Comparison of ENCODE assay signal across 9 cellular contexts in the genomic region with DNA sequence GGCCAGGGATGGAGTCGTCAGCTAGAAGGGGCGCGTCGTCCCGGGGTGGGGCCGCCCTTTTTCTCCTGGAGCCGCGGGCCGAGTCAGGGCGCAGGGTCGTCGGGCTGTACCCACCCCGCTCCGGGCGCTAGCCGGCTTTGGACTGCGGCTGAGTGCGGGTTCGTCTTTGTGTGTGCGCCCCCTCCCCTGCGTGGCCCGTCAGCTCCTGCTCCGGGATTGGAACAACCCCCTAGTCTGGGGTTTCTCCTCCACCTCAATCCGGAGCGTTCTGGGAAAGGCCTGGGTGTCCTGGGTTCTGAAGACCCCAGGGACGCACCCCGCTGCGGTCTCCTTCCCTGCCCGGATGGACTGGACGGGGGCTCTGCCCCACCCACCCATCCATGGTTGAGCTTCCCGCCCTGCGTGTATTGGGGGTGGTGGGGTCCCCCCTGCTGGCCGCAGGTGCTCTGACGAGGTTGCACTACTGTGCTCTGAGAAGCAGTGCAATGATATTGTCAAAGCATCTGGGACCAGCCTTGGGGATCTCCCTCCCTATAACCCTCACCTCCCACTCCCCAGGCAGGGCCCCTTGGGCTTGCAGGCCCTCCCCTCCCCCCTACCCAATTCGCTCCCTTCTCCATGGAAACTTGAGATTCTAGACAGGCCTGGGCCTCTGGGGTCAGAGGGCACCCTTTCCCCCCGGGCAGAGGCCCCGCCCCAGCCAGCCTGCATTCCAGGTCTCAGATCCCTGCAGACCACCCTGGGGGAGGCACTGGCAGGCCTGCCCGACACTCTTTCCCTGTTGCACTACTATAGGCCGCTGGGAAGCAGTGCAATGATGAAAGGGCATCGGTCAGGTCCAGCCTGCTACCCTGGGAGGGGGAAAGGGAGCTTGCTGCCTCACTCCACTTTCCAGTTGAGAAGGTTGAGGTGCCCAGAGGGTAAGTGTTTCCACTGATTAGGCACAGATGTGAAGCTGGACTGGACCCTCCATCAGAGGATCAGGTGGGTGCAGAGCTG. TPM values are rescaled to one million over a fixed set of nuclear protein-coding genes. Genes with fewer than 3 reads are reported as not detected.
DNase-seq lines count a peak whose midpoint lies in the region; ATAC-seq, FAIRE-seq and TF ChIP-seq lines count a peak whose summit lies in the region.
"Had no signal": no experiment of that assay in that cellular context is flagged by ENCODE, and none has a peak within 500 bp of the region (broad histone marks: within the 10 kb centered on the region; RNA-seq: fewer than 3 reads in every experiment).

No MANE protein-coding gene starts in this region.

- peaks cover 10% of the 10 kb centered on the region for H3K4me1 ChIP-seq in keratinocyte (ENCODE audit: control insufficient read depth, extremely low read depth, insufficient read depth, low read length)

- CTCF ChIA-PET in activated CD4-positive, alpha-beta memory T cell treated with anti-CD3 and anti-CD28 coated beads for 36 hours (lab: Charles Lee): interaction anchor here (0.8 to 4.5 kb wide), 4 partner anchors 10 to 28 kb away, joined by 3 to 30 read pairs (median 6); a partner anchor contains a TSS

- H3K4me2 ChIP-seq in keratinocyte (ENCODE audit: control insufficient read depth, extremely low read depth, insufficient read depth, low read depth, low read length): peak overlapping the region; percentile 97

- no peak for FAIRE-seq in keratinocyte (lab: Jason Lieb, UNC)

- H4K20me1 ChIP-seq in keratinocyte (ENCODE audit: control insufficient read depth, extremely low read depth, insufficient read depth, low read length): no peaks in the 10 kb centered on the region

- no peaks in the 10 kb centered on the region for H3K27me3 ChIP-seq in keratinocyte (ENCODE audit: control insufficient read depth, extremely low read depth, insufficient read depth, low read length)

- H3K9ac ChIP-seq in keratinocyte (ENCODE audit: control insufficient read depth, extremely low read depth, insufficient read depth, low read length): peak overlapping the region; percentile 72

- no peaks in the 10 kb centered on the region for H3K9me3 Mint-ChIP-seq in activated T-cell treated with anti-CD3 and anti-CD28 coated beads, Interleukin-2, amount 50 U/mL, for 24 hours
- H3K9me3 Mint-ChIP-seq in activated CD4-positive, alpha-beta memory T cell treated with anti-CD3 and anti-CD28 coated beads for 36 hours: no peaks in the 10 kb centered on the region
- H3K9me3 Mint-ChIP-seq in type B pancreatic cell: no peaks in the 10 kb centered on the region

- no peaks in the 10 kb centered on the region for H3K9me3 ChIP-seq in keratinocyte (ENCODE audit: control insufficient read depth, low read depth, low read length)

- H3K4me3 ChIP-seq in keratinocyte (ENCODE audit: control insufficient read depth in 2 of 3, extremely low read depth in 1 of 3, insufficient read depth in 2 of 3, low read depth in 1 of 3, low read length in 3 of 3): peak overlapping the region; percentile 73 to 87 (median 80)

- no peaks in the 10 kb centered on the region for H3K79me2 ChIP-seq in keratinocyte (ENCODE audit: control insufficient read depth, insufficient read depth, low read length)

- no peak for ATAC-seq in sciatic nerve

- peaks cover 5 to 6% of the 10 kb centered on the region in 2 experiments for H3K36me3 ChIP-seq in keratinocyte (ENCODE audit: control insufficient read depth in 2 of 2, extremely low read depth in 1 of 2, insufficient read depth in 2 of 2, low read length in 2 of 2)

- peaks cover 39% of the 10 kb centered on the region for H3K36me3 Mint-ChIP-seq in activated T-cell treated with anti-CD3 and anti-CD28 coated beads, Interleukin-2, amount 50 U/mL, for 24 hours (ENCODE audit: low read depth)
- peaks cover 10% of the 10 kb centered on the region for H3K36me3 Mint-ChIP-seq in activated CD4-positive, alpha-beta memory T cell treated with anti-CD3 and anti-CD28 coated beads for 36 hours
- no peaks in the 10 kb centered on the region for H3K36me3 Mint-ChIP-seq in type B pancreatic cell

- POLR2A ChIA-PET in activated CD4-positive, alpha-beta memory T cell treated with anti-CD3 and anti-CD28 coated beads for 36 hours (lab: Charles Lee): interaction anchor here (3.5 kb wide), 1 partner anchor 10 kb away, joined by 29 read pairs; a partner anchor contains a TSS

- peaks cover 30% of the 10 kb centered on the region for H3K4me1 Mint-ChIP-seq in activated T-cell treated with anti-CD3 and anti-CD28 coated beads, Interleukin-2, amount 50 U/mL, for 24 hours (ENCODE audit: low read depth)
- peaks cover 23% of the 10 kb centered on the region for H3K4me1 Mint-ChIP-seq in activated CD4-positive, alpha-beta memory T cell treated with anti-CD3 and anti-CD28 coated beads for 36 hours (ENCODE audit: low read depth)
- peaks cover 30% of the 10 kb centered on the region for H3K4me1 Mint-ChIP-seq in type B pancreatic cell (ENCODE audit: unreplicated experiment)

- H2AFZ ChIP-seq in keratinocyte (ENCODE audit: control insufficient read depth, low read length): peak overlapping the region; percentile 88

- no peak overlapping the region for H3K27ac Mint-ChIP-seq in activated T-cell treated with anti-CD3 and anti-CD28 coated beads, Interleukin-2, amount 50 U/mL, for 24 hours
- H3K27ac Mint-ChIP-seq in activated CD4-positive, alpha-beta memory T cell treated with anti-CD3 and anti-CD28 coated beads for 36 hours: no peak overlapping the region
- H3K27ac Mint-ChIP-seq in type B pancreatic cell: peak overlapping the region; percentile 92

- no peaks in the 10 kb centered on the region for H3K9me1 ChIP-seq in keratinocyte (ENCODE audit: control insufficient read depth, extremely low read depth, insufficient read depth, low read length)

- peak overlapping the region; percentile 87 for H3K4me3 Mint-ChIP-seq in activated T-cell treated with anti-CD3 and anti-CD28 coated beads, Interleukin-2, amount 50 U/mL, for 24 hours
- H3K4me3 Mint-ChIP-seq in activated CD4-positive, alpha-beta memory T cell treated with anti-CD3 and anti-CD28 coated beads for 36 hours: peak overlapping the region; percentile 85
- H3K4me3 Mint-ChIP-seq in type B pancreatic cell: peak overlapping the region; percentile 94

- DNase-seq in activated T-cell treated with anti-CD3 and anti-CD28 coated beads, Interleukin-2, amount 50 U/mL, for 24 hours: peak; percentile 46
- DNase-seq in activated T-cell treated with anti-CD3 and anti-CD28 coated beads for 4 hours (no peak), keratinocyte (ENCODE audit: low read depth, low spot score) (no peak), type B pancreatic cell (ENCODE audit: extremely low spot score, unreplicated experiment) (no peak), NOMO-1 treated with DMSO at 0.1 percent for 48 hours (lab: John Stamatoyannopoulos, UW; ENCODE audit: unreplicated experiment) (no peak), sciatic nerve (ENCODE audit: low spot score) (no peak), GDM1 (lab: John Stamatoyannopoulos, UW) (no peak)
- no peak for DNase-seq in activated CD4-positive, alpha-beta memory T cell treated with anti-CD3 and anti-CD28 coated beads for 36 hours

- no peaks in the 10 kb centered on the region for H3K27me3 Mint-ChIP-seq in activated T-cell treated with anti-CD3 and anti-CD28 coated beads, Interleukin-2, amount 50 U/mL, for 24 hours
- H3K27me3 Mint-ChIP-seq in activated CD4-positive, alpha-beta memory T cell treated with anti-CD3 and anti-CD28 coated beads for 36 hours: no peaks in the 10 kb centered on the region
- no peaks in the 10 kb centered on the region for H3K27me3 Mint-ChIP-seq in type B pancreatic cell

- intact Hi-C loops in activated CD4-positive, alpha-beta memory T cell treated with anti-CD3 and anti-CD28 coated beads for 36 hours (cut with micrococcal nuclease): loop anchor here (5.0 kb wide), 1 partner anchor 84 kb away; a partner anchor contains a TSS
- intact Hi-C loops in sciatic nerve (cut with DNase I): loop anchor here (10.0 kb wide), 1 partner anchor 1552 kb away; no protein-coding TSS in a partner anchor

- H3K27ac ChIP-seq in keratinocyte (ENCODE audit: control insufficient read depth, insufficient read depth, low read length): no peak overlapping the region
- H3K27ac ChIP-seq: epithelial cell of prostate had no signal

- dilution Hi-C loops in keratinocyte (cut with MboI; ENCODE audit: extremely low pct_ligation_motif_present, low sequenced_read_pairs): no loop called here

- TF ChIP-seq CTCF in keratinocyte (optimal IDR thresholded peaks at IDR 0.05 in 1 of 3, IDR thresholded peaks at IDR 0.05 in 1 of 3, conservative IDR thresholded peaks at IDR 0.05 in 1 of 3; ENCODE audit: extremely low read depth in 1 of 3, insufficient read depth in 2 of 3, low read length in 3 of 3) (no peak), type B pancreatic cell (conservative IDR thresholded peaks at IDR 0.05) (peak; percentile 13)

RNA-seq across cellular contexts. Expression of a gene that starts 10.7 kb away (rescaled TPM):
- 10 to 100 TPM; 38.2 to 41.8 TPM for total RNA-seq in activated CD4-positive, alpha-beta memory T cell treated with anti-CD3 and anti-CD28 coated beads for 36 hours
- polyA plus RNA-seq in keratinocyte: 23.2 to 33.1 TPM (median 25.6 TPM) in 3 replicates
- polyA plus RNA-seq in keratinocyte (2011; ENCODE audit: low read depth): 4.1 TPM
- 14.4 and 27.0 TPM in 2 replicates for polyA plus RNA-seq in keratinocyte (2011; cell fraction: cytosol; rRNA removed)
- 13.4 and 18.9 TPM in 2 replicates for polyA plus RNA-seq in keratinocyte (2011; cell fraction: nucleus; rRNA removed)
- polyA plus RNA-seq in keratinocyte (2012; ENCODE audit: low replicate concordance): 22.4 and 89.4 TPM in 2 replicates
- 8.1 to 30.3 TPM (median 15.7 TPM) in 3 replicates for polyA minus RNA-seq in keratinocyte
- 46.6 TPM for polyA minus RNA-seq in keratinocyte (2011; cell fraction: cytosol; rRNA and poly(A)+ RNA removed)
- 6.4 and 6.6 TPM in 2 replicates for polyA minus RNA-seq in keratinocyte (2011; cell fraction: nucleus; rRNA and poly(A)+ RNA removed)
- 56.3 and 56.5 TPM in 2 replicates for total RNA-seq in type B pancreatic cell (ENCODE audit: low replicate concordance)
- 21.8 TPM for total RNA-seq in sciatic nerve

RNA-seq across cellular contexts. Expression of a gene that starts 13.0 kb away (rescaled TPM):
- 10 to 100 TPM; 41.4 to 45.8 TPM for total RNA-seq in activated CD4-positive, alpha-beta memory T cell treated with anti-CD3 and anti-CD28 coated beads for 36 hours
- polyA plus RNA-seq in keratinocyte: 24.6 to 31.4 TPM (median 30.2 TPM) in 3 replicates
- polyA plus RNA-seq in keratinocyte (2011; ENCODE audit: low read depth): 17.0 TPM
- 15.6 and 17.9 TPM in 2 replicates for polyA plus RNA-seq in keratinocyte (2011; cell fraction: cytosol; rRNA removed)
- polyA plus RNA-seq in keratinocyte (2011; cell fraction: nucleus; rRNA removed): 89.2 and 97.9 TPM in 2 replicates
- 13.2 and 24.8 TPM in 2 replicates for polyA plus RNA-seq in keratinocyte (2012; ENCODE audit: low replicate concordance)
- polyA minus RNA-seq in keratinocyte: 22.6 to 43.1 TPM (median 32.5 TPM) in 3 replicates
- 7.7 TPM for polyA minus RNA-seq in keratinocyte (2011; cell fraction: cytosol; rRNA and poly(A)+ RNA removed)
- 30.6 and 34.7 TPM in 2 replicates for polyA minus RNA-seq in keratinocyte (2011; cell fraction: nucleus; rRNA and poly(A)+ RNA removed)
- total RNA-seq in type B pancreatic cell (ENCODE audit: low replicate concordance): 41.1 and 49.2 TPM in 2 replicates
- total RNA-seq in sciatic nerve: 31.9 TPM

RNA-seq across cellular contexts. Expression of a gene that starts 20.3 kb away (rescaled TPM):
- under 1 TPM; 0.27 to 0.31 TPM for total RNA-seq in activated CD4-positive, alpha-beta memory T cell treated with anti-CD3 and anti-CD28 coated beads for 36 hours
- 0.03 TPM in 3 replicates for polyA plus RNA-seq in keratinocyte
- not detected for polyA plus RNA-seq in keratinocyte (2011; ENCODE audit: low read depth)
- polyA plus RNA-seq in keratinocyte (2011; cell fraction: cytosol; rRNA removed): not detected in 2 replicates
- polyA plus RNA-seq in keratinocyte (2011; cell fraction: nucleus; rRNA removed): 0.11 and 0.19 TPM in 2 replicates
- 0.17 TPM in 1 of 2 replicates, not detected in the other for polyA plus RNA-seq in keratinocyte (2012; ENCODE audit: low replicate concordance)
- polyA minus RNA-seq in keratinocyte: not detected in 3 replicates
- not detected for polyA minus RNA-seq in keratinocyte (2011; cell fraction: cytosol; rRNA and poly(A)+ RNA removed)
- not detected in 2 replicates for polyA minus RNA-seq in keratinocyte (2011; cell fraction: nucleus; rRNA and poly(A)+ RNA removed)
- total RNA-seq in type B pancreatic cell (ENCODE audit: low replicate concordance) (0.21 and 0.87 TPM in 2 replicates), sciatic nerve (0.89 TPM)

RNA-seq across cellular contexts. Expression of a gene that starts 23.0 kb away (rescaled TPM):
- total RNA-seq in activated CD4-positive, alpha-beta memory T cell treated with anti-CD3 and anti-CD28 coated beads for 36 hours: 10 to 100 TPM; 45.3 to 47.1 TPM
- 18.2 to 31.8 TPM (median 22.3 TPM) in 3 replicates for polyA plus RNA-seq in keratinocyte
- polyA plus RNA-seq in keratinocyte (2011; ENCODE audit: low read depth): 6.9 TPM
- 16.3 and 45.3 TPM in 2 replicates for polyA plus RNA-seq in keratinocyte (2011; cell fraction: cytosol; rRNA removed)
- polyA plus RNA-seq in keratinocyte (2011; cell fraction: nucleus; rRNA removed): 16.6 and 28.9 TPM in 2 replicates
- polyA plus RNA-seq in keratinocyte (2012; ENCODE audit: low replicate concordance): 19.0 and 36.5 TPM in 2 replicates
- polyA minus RNA-seq in keratinocyte: 5.3 to 16.2 TPM (median 12.4 TPM) in 3 replicates
- polyA minus RNA-seq in keratinocyte (2011; cell fraction: cytosol; rRNA and poly(A)+ RNA removed): 56.2 TPM
- polyA minus RNA-seq in keratinocyte (2011; cell fraction: nucleus; rRNA and poly(A)+ RNA removed): 12.6 and 17.6 TPM in 2 replicates
- total RNA-seq in type B pancreatic cell (ENCODE audit: low replicate concordance) (20.7 and 24.5 TPM in 2 replicates), sciatic nerve (7.0 TPM)
